ENCODE assay signal across 11 cellular contexts in genomic region chr5:88190106-88190834, GRCh38.
A peak's percentile ranks its signal among the peaks of the same experiment; 100 is the strongest.
DNase-seq lines count a peak whose midpoint lies in the region; ATAC-seq and TF ChIP-seq lines count a peak whose summit lies in the region.
"Had no signal": no experiment of that assay in that cellular context is flagged by ENCODE, and none has a peak within 500 bp of the region (broad histone marks: within the 10 kb centered on the region; RNA-seq: fewer than 3 reads in every experiment).

No MANE protein-coding gene starts in this region.

- peaks cover 4% of the 10 kb centered on the region for H3K36me3 ChIP-seq in BE2C
- peaks cover 6% of the 10 kb centered on the region for H3K36me3 ChIP-seq in neural cell (ENCODE audit: insufficient read depth, low read length)
- H3K36me3 ChIP-seq in vagina, result peaks cover 0 to 25% of the 10 kb centered on the region in 2 donors
- no peaks in the 10 kb centered on the region for H3K36me3 ChIP-seq in A673 (ENCODE audit: insufficient read depth, low read length, poor library complexity, severe bottlenecking)

- H3K4me3 ChIP-seq in BE2C (ENCODE audit: low read depth, low read length), result no peak overlapping the region
- H3K4me3 ChIP-seq in GM12865 (ENCODE audit: low read depth, low read length), result no peak overlapping the region
- no peak overlapping the region for H3K4me3 ChIP-seq in neural cell (ENCODE audit: low read length)
- no peak overlapping the region for H3K4me3 ChIP-seq in vagina
- no peak overlapping the region for H3K4me3 ChIP-seq in A673 (ENCODE audit: low read depth, low read length, poor library complexity, severe bottlenecking)
- H3K4me3 ChIP-seq: spleen had no signal

- POLR2A ChIA-PET in A673 (lab: Charles Lee; ENCODE audit: low non-redundant PET), result no interaction called here

- H3K27ac ChIP-seq in neural cell (ENCODE audit: low read length) (no peak overlapping the region), vagina (no peak overlapping the region), A673 (ENCODE audit: low read depth, low read length, poor library complexity, severe bottlenecking) (no peak overlapping the region)
- H3K27ac ChIP-seq: spleen had no signal

- H3F3A ChIP-seq in neural cell (ENCODE audit: insufficient read depth, low read length, poor library complexity, severe bottlenecking), result no peaks in the 10 kb centered on the region

- H2AFZ ChIP-seq in neural cell (ENCODE audit: low read depth, low read length), result no peak overlapping the region

- H3K4me2 ChIP-seq in neural cell (ENCODE audit: low read length), result no peak overlapping the region

- no peaks in the 10 kb centered on the region for H3K9me2 ChIP-seq in neural cell (ENCODE audit: insufficient read depth, low read length)

- no peak for TF ChIP-seq POLR2A in vagina (IDR thresholded peaks at IDR 0.05)

- peak; percentile 49 for TF ChIP-seq RAD21 in neural cell (conservative IDR thresholded peaks at IDR 0.05)

- H4K20me1 ChIP-seq in neural cell (ENCODE audit: insufficient read depth), result no peaks in the 10 kb centered on the region

- BruUV-seq in A673 (replicated peaks; lab: Mats Ljungman, UMichigan), result no TSS peak

- no peak for ATAC-seq in HG03196 (IDR thresholded peaks at IDR 0.05; ENCODE audit: unreplicated experiment)

- H3K27me3 ChIP-seq in BE2C (no peaks in the 10 kb centered on the region), neural cell (ENCODE audit: insufficient read depth, low read depth, low read length) (no peaks in the 10 kb centered on the region), vagina (no peaks in the 10 kb centered on the region), A673 (replicated peaks; ENCODE audit: insufficient read depth, low read depth, low read length, poor library complexity) (no peaks in the 10 kb centered on the region)
- H3K27me3 ChIP-seq: spleen had no signal

- no peak for TF ChIP-seq EP300 in neural cell (conservative IDR thresholded peaks at IDR 0.05; ENCODE audit: poor library complexity, severe bottlenecking)

- TF ChIP-seq CTCF in BE2C (IDR thresholded peaks at IDR 0.05; ENCODE audit: low read depth, low read length) (0 out of 2 replicates have a peak, but pooled peaks have one; percentile 5), GM12865 (IDR thresholded peaks at IDR 0.05; ENCODE audit: insufficient read depth, low read depth, low read length, missing control alignments) (no peak), neural cell (IDR thresholded peaks at IDR 0.05; ENCODE audit: poor library complexity, severe bottlenecking) (peak; percentile 44), vagina (IDR thresholded peaks at IDR 0.05) (no peak), A673 (conservative IDR thresholded peaks at IDR 0.05; ENCODE audit: low read depth, low read length) (no peak)

- no peaks in the 10 kb centered on the region for H3K79me2 ChIP-seq in neural cell (replicated peaks; ENCODE audit: insufficient read depth, low read length)

- DNase-seq in BE2C, result no peak
- DNase-seq in GM12865 (ENCODE audit: low read depth), result peak; percentile 11
- peak; percentile 4 for DNase-seq in astrocyte of the hippocampus (ENCODE audit: low read depth, low spot score)
- DNase-seq in vagina (ENCODE audit: extremely low spot score in 2 of 2), result no peak
- DNase-seq in A673 (ENCODE audit: low spot score), result no peak
- DNase-seq in HK-2 (ENCODE audit: unreplicated experiment), result no peak
- DNase-seq: immature natural killer cell, NCI-H1436 treated with DMSO at 0.1 percent for 48 hours, spleen had no signal

- CTCF ChIA-PET in A673 (lab: Charles Lee), result no interaction called here

- H3K9ac ChIP-seq in neural cell (ENCODE audit: low read length), result no peak overlapping the region

- intact Hi-C loops in vagina (cut with DNase I), result no loop called here
- intact Hi-C loops in A673 (cut with micrococcal nuclease; ENCODE audit: unreplicated experiment), result no loop called here

- no peaks in the 10 kb centered on the region for H3K9me3 ChIP-seq in BE2C
- no peaks in the 10 kb centered on the region for H3K9me3 ChIP-seq in neural cell (ENCODE audit: low read length)
- peaks cover 18% of the 10 kb centered on the region for H3K9me3 ChIP-seq in vagina
- H3K9me3 ChIP-seq in A673 (ENCODE audit: low read depth, low read length, poor library complexity, severe bottlenecking), result peaks cover 21% of the 10 kb centered on the region

- H3K4me1 ChIP-seq in BE2C (no peaks in the 10 kb centered on the region), vagina (no peaks in the 10 kb centered on the region), A673 (ENCODE audit: insufficient read depth, low read length, poor library complexity, severe bottlenecking) (no peaks in the 10 kb centered on the region)
- H3K4me1 ChIP-seq: spleen had no signal

TF ChIP-seq in neural cell, 6 proteins besides CTCF, POLR2A, EP300 and RAD21:
- TF ChIP-seq MXI1 (conservative IDR thresholded peaks at IDR 0.05; ENCODE audit: poor library complexity, severe bottlenecking) (no peak), SMC3 (conservative IDR thresholded peaks at IDR 0.05; ENCODE audit: poor library complexity) (peak; percentile 51)

Comparison
In these comparisons a context has a peak if more than half of its experiments do, and no peak if none do; other contexts are left out.
1. DNase-seq: peak in GM12865 (single experiment) and astrocyte of the hippocampus (single experiment); none in BE2C (single experiment), vagina (0 of 2), A673 (single experiment) and HK-2 (single experiment).
2. CTCF ChIP-seq: peak in BE2C (single experiment) and neural cell (single experiment); none in GM12865 (single experiment), vagina (0 of 3) and A673 (single experiment).